1 cellular context compared by ENCODE assay signal in the genomic region with DNA sequence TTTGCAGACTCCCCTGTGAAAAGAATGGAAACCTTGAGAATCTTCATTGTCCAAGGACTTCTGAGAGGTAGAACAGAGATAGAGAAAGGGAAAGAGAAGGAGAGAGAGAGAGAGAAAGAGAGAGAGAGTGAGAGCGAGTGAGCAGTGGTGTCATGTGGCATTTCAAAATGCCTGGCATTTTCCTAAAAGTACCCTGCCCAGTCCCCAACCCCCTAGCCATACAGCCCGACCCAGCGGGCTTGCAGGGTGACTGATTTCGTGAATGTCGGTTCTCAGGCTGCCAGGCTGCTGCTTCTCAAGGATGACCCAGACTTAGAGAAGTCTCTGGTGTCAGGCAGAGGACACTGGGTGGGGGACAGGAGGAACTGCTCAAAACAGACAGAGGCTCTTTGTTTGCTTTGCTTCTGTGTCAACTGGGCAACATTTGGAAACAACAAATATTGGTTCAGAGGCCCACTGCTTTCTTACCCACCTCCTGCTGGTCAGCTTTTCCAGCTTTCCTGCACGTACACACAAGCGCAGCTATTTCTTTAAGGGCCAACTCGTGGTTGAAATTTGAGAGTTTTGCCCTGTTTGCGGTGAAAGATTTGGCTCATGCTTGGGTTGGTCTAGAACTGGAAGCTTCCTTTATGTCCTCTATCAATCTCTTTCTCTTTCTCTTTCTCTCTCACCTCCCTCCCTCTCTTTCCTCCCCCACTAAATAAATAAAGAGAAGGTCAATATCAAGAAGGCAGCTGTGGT.
TF ChIP-seq lines count a peak whose summit lies in the region.

No MANE protein-coding gene starts in this region.

TF ChIP-seq in HepG2, 621 proteins besides CTCF, POLR2A, EP300 and RAD21 (continued from another document and continues in another):
- TF ChIP-seq, protein P1, sequence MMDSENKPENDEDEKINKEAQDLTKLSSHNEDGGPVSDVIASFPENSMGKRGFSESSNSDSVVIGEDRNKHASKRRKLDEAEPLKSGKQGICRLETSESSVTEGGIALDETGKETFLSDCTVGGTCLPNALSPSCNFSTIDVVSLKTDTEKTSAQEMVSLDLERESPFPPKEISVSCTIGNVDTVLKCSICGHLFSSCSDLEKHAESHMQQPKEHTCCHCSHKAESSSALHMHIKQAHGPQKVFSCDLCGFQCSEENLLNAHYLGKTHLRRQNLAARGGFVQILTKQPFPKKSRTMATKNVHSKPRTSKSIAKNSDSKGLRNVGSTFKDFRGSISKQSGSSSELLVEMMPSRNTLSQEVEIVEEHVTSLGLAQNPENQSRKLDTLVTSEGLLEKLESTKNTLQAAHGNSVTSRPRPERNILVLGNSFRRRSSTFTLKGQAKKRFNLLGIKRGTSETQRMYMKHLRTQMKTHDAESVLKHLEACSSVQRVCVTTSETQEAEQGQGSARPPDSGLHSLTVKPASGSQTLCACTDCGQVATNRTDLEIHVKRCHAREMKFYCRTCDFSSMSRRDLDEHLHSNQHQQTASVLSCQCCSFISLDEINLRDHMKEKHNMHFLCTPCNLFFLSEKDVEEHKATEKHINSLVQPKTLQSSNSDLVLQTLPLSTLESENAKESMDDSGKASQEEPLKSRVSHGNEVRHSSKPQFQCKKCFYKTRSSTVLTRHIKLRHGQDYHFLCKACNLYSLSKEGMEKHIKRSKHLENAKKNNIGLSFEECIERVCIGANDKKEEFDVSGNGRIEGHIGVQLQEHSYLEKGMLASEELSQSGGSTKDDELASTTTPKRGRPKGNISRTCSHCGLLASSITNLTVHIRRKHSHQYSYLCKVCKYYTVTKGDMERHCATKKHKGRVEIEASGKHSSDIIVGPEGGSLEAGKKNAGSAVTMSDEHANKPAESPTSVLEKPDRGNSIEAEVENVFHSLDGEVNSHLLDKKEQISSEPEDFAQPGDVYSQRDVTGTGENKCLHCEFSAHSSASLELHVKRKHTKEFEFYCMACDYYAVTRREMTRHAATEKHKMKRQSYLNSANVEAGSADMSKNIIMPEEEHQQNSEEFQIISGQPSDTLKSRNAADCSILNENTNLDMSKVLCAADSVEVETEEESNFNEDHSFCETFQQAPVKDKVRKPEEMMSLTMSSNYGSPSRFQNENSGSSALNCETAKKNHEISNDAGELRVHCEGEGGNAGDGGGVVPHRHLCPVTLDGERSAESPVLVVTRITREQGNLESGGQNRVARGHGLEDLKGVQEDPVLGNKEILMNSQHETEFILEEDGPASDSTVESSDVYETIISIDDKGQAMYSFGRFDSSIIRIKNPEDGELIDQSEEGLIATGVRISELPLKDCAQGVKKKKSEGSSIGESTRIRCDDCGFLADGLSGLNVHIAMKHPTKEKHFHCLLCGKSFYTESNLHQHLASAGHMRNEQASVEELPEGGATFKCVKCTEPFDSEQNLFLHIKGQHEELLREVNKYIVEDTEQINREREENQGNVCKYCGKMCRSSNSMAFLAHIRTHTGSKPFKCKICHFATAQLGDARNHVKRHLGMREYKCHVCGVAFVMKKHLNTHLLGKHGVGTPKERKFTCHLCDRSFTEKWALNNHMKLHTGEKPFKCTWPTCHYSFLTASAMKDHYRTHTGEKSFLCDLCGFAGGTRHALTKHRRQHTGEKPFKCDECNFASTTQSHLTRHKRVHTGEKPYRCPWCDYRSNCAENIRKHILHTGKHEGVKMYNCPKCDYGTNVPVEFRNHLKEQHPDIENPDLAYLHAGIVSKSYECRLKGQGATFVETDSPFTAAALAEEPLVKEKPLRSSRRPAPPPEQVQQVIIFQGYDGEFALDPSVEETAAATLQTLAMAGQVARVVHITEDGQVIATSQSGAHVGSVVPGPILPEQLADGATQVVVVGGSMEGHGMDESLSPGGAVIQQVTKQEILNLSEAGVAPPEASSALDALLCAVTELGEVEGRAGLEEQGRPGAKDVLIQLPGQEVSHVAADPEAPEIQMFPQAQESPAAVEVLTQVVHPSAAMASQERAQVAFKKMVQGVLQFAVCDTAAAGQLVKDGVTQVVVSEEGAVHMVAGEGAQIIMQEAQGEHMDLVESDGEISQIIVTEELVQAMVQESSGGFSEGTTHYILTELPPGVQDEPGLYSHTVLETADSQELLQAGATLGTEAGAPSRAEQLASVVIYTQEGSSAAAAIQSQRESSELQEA (CRISPR knock-in tag; IDR thresholded peaks at IDR 0.05; ENCODE audit: not compliant biosample characterization) = peak; percentile 39
- TF ChIP-seq KDM3A (CRISPR knock-in tag; IDR thresholded peaks at IDR 0.05; ENCODE audit: low read depth) (peak; percentile 74; the same call in 1 of the 2 replicates), ELF4 (CRISPR knock-in tag; IDR thresholded peaks at IDR 0.05; ENCODE audit: borderline replicate concordance) (no peak), ZNF740 (CRISPR knock-in tag; IDR thresholded peaks at IDR 0.05) (no peak), ZBTB37 (CRISPR knock-in tag; IDR thresholded peaks at IDR 0.05) (peak; percentile 43; the same call in 1 of the 2 replicates), SMAD1 (CRISPR knock-in tag; IDR thresholded peaks at IDR 0.05; ENCODE audit: borderline replicate concordance, low read depth) (0 out of 2 replicates have a peak, but pooled peaks have one; percentile 67), GATAD2A (CRISPR knock-in tag; IDR thresholded peaks at IDR 0.05) (peak; percentile 96), HBP1 (CRISPR knock-in tag; IDR thresholded peaks at IDR 0.05; ENCODE audit: low read depth) (no peak), ZNF773 (CRISPR knock-in tag; IDR thresholded peaks at IDR 0.05; ENCODE audit: borderline replicate concordance) (no peak), ATF7 (IDR thresholded peaks at IDR 0.05) (no peak), ATF7 (CRISPR knock-in tag; IDR thresholded peaks at IDR 0.05) (peak; percentile 74; the same call in 1 of the 2 replicates), IKZF4 (CRISPR knock-in tag; IDR thresholded peaks at IDR 0.05; ENCODE audit: borderline replicate concordance, low read depth, not compliant biosample characterization) (no peak), FOXJ3 (CRISPR knock-in tag; IDR thresholded peaks at IDR 0.05; ENCODE audit: borderline replicate concordance) (peak; percentile 97), ZSCAN20 (CRISPR knock-in tag; IDR thresholded peaks at IDR 0.05; ENCODE audit: borderline replicate concordance) (no peak), ZNF276 (CRISPR knock-in tag; IDR thresholded peaks at IDR 0.05; ENCODE audit: low read depth) (no peak), ESRRA (CRISPR knock-in tag; IDR thresholded peaks at IDR 0.05; ENCODE audit: low read depth) (peak; percentile 80), ARNT (IDR thresholded peaks at IDR 0.05) (0 out of 2 replicates have a peak, but pooled peaks have one; percentile 25), ZNF644 (CRISPR knock-in tag; IDR thresholded peaks at IDR 0.05; ENCODE audit: low read depth) (peak; percentile 64; the same call in 1 of the 2 replicates), ZFP90 (CRISPR knock-in tag; IDR thresholded peaks at IDR 0.05; ENCODE audit: borderline replicate concordance) (no peak), ZNF761 (CRISPR knock-in tag; conservative IDR thresholded peaks at IDR 0.05) (peak; percentile 70), PRDM4 (CRISPR knock-in tag; IDR thresholded peaks at IDR 0.05; ENCODE audit: borderline replicate concordance) (0 out of 2 replicates have a peak, but pooled peaks have one; percentile 40)
- TF ChIP-seq, protein P2, sequence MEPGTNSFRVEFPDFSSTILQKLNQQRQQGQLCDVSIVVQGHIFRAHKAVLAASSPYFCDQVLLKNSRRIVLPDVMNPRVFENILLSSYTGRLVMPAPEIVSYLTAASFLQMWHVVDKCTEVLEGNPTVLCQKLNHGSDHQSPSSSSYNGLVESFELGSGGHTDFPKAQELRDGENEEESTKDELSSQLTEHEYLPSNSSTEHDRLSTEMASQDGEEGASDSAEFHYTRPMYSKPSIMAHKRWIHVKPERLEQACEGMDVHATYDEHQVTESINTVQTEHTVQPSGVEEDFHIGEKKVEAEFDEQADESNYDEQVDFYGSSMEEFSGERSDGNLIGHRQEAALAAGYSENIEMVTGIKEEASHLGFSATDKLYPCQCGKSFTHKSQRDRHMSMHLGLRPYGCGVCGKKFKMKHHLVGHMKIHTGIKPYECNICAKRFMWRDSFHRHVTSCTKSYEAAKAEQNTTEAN (CRISPR knock-in tag; conservative IDR thresholded peaks at IDR 0.05) = peak; percentile 77; the same call in 1 of the 2 replicates
- TF ChIP-seq, protein P3, sequence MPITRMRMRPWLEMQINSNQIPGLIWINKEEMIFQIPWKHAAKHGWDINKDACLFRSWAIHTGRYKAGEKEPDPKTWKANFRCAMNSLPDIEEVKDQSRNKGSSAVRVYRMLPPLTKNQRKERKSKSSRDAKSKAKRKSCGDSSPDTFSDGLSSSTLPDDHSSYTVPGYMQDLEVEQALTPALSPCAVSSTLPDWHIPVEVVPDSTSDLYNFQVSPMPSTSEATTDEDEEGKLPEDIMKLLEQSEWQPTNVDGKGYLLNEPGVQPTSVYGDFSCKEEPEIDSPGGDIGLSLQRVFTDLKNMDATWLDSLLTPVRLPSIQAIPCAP (CRISPR knock-in tag; IDR thresholded peaks at IDR 0.05; ENCODE audit: low read depth) = no peak
